In genomic region chr10:18516851-18517250, GRCh38 we compare ENCODE assay signal across 1 cellular context.
TF ChIP-seq lines count a peak whose summit lies in the region.

No MANE protein-coding gene starts in this region.

TF ChIP-seq in SK-N-SH, 30 proteins besides CTCF, POLR2A, EP300 and RAD21 (continued from another document):
- TF ChIP-seq PBX3 (IDR thresholded peaks at IDR 0.05) (no peak), POLR2AphosphoS5 (IDR thresholded peaks at IDR 0.05; ENCODE audit: low read depth, low read length) (no peak), CHD2 (IDR thresholded peaks at IDR 0.05; ENCODE audit: low read length, partially characterized antibody) (no peak), FOSL2 (IDR thresholded peaks at IDR 0.05; ENCODE audit: borderline replicate concordance, low read depth) (no peak), IRF3 (IDR thresholded peaks at IDR 0.05; ENCODE audit: low read depth, low read length) (no peak), MAX (IDR thresholded peaks at IDR 0.05; ENCODE audit: low read depth) (no peak), NFIC (IDR thresholded peaks at IDR 0.05; ENCODE audit: borderline replicate concordance) (no peak), RCOR1 (IDR thresholded peaks at IDR 0.05; ENCODE audit: low read length) (no peak), GATA2 (CRISPR knock-in tag; IDR thresholded peaks at IDR 0.05) (no peak; the same call in 1 of the 2 replicates), RXRA (IDR thresholded peaks at IDR 0.05; ENCODE audit: borderline replicate concordance, low read depth) (no peak), MEF2A (IDR thresholded peaks at IDR 0.05; ENCODE audit: borderline replicate concordance, low read depth) (no peak), ZBTB33 (IDR thresholded peaks at IDR 0.05; ENCODE audit: borderline replicate concordance, low read depth) (no peak), TEAD4 (IDR thresholded peaks at IDR 0.05; ENCODE audit: borderline replicate concordance, insufficient read depth) (no peak)
